16 cellular contexts compared by ENCODE assay signal in genomic region chr5:143024227-143024920, GRCh38.
DNase-seq lines count a peak whose midpoint lies in the region; ATAC-seq and TF ChIP-seq lines count a peak whose summit lies in the region.
"Had no signal": no experiment of that assay in that cellular context is flagged by ENCODE, and none has a peak within 500 bp of the region (broad histone marks: within the 10 kb centered on the region; RNA-seq: fewer than 3 reads in every experiment).

No MANE protein-coding gene starts in this region.

- H3K36me3 ChIP-seq in WERI-Rb-1: no peaks in the 10 kb centered on the region
- H3K36me3 ChIP-seq: HAP-1, neural progenitor cell, transverse colon had no signal

- H3K9me3 ChIP-seq in WERI-Rb-1 (ENCODE audit: severe bottlenecking): no peaks in the 10 kb centered on the region
- H3K9me3 ChIP-seq: HAP-1, spleen, transverse colon had no signal

- ATAC-seq in GM19023 (IDR thresholded peaks at IDR 0.05; ENCODE audit: unreplicated experiment): no peak

- H3K4me3 ChIP-seq in WERI-Rb-1 (ENCODE audit: low read depth, low read length): no peak overlapping the region
- H3K4me3 ChIP-seq: HAP-1, neural progenitor cell, spleen, transverse colon had no signal

- TF ChIP-seq CTCF in WERI-Rb-1 (IDR thresholded peaks at IDR 0.05; ENCODE audit: low read depth, low read length): no peak

- no peak overlapping the region for H3K27ac ChIP-seq in WERI-Rb-1
- H3K27ac ChIP-seq: neural progenitor cell, spleen had no signal

- DNase-seq in NCI-H2081 (lab: John Stamatoyannopoulos, UW): peak; percentile 44 to 74
- DNase-seq in NCI-H2081 treated with DMSO at 0.1 percent for 48 hours (lab: John Stamatoyannopoulos, UW): no peak
- peak; percentile 26 for DNase-seq in NCI-H1105 treated with DMSO at 0.1 percent for 48 hours (lab: John Stamatoyannopoulos, UW)
- DNase-seq in SHP77 (lab: John Stamatoyannopoulos, UW): peak; percentile 90 to 94
- peak; percentile 82 for DNase-seq in myocyte (ENCODE audit: low read depth)
- no peak for DNase-seq in Ammon's horn (ENCODE audit: low spot score)
- DNase-seq in WERI-Rb-1: no peak
- DNase-seq: activated CD8-positive, alpha-beta memory T cell treated with anti-CD3 and anti-CD28 coated beads, Interleukin-2, amount 50 U/mL, for 4 hours; effector CD4-positive, alpha-beta T cell; NCI-H1436; SIG-M5; spleen had no signal

- no peaks in the 10 kb centered on the region for H3K27me3 ChIP-seq in WERI-Rb-1 (ENCODE audit: insufficient read depth, low read depth, severe bottlenecking)
- H3K27me3 ChIP-seq: neural progenitor cell, spleen, transverse colon had no signal

Comparison
In these comparisons a context has a peak if more than half of its experiments do, and no peak if none do; other contexts are left out.
1. DNase-seq: peak in NCI-H2081 (2 of 2), NCI-H1105 treated with DMSO at 0.1 percent for 48 hours (single experiment), SHP77 (2 of 2) and myocyte (single experiment); none in NCI-H2081 treated with DMSO at 0.1 percent for 48 hours (single experiment), Ammon's horn (single experiment) and WERI-Rb-1 (single experiment).